Comparison of ENCODE assay signal across 1 cellular context in the genomic region with DNA sequence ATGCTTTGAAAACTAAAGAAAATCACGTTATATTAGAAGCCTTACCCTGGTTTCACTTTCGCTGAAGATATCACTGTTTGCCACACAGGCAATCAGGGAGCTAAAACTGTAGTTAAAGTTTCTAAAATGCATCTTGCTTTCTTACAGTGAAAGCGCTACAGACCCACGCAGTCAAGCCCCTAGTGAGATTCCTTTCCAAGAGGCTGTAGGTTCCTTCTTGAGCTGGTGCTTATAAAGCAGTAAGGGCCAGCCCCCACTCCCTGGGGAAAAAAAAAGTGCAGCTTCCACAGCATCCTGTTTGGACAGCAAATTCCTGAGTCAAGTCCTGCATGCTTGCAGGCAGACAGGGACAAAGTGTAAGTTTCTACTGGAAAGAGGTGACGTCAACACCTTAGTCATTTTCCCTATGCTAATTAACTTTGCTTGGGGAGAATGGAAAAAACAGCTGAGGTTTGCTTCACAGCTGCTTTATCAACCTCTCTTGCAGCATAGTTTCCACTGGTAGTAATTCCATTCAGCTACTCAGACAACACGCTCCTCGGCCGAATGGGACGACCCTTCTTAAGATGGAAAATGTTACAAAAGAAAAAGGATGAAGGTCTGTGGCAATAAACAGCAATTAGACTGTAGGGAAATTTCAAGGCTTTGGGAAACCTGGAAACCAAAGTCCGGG.
TF ChIP-seq lines count a peak whose summit lies in the region.

No MANE protein-coding gene starts in this region.

TF ChIP-seq in HepG2, 621 proteins besides CTCF, POLR2A, EP300 and RAD21 (continued from another document and continues in another):
- TF ChIP-seq, protein P1, sequence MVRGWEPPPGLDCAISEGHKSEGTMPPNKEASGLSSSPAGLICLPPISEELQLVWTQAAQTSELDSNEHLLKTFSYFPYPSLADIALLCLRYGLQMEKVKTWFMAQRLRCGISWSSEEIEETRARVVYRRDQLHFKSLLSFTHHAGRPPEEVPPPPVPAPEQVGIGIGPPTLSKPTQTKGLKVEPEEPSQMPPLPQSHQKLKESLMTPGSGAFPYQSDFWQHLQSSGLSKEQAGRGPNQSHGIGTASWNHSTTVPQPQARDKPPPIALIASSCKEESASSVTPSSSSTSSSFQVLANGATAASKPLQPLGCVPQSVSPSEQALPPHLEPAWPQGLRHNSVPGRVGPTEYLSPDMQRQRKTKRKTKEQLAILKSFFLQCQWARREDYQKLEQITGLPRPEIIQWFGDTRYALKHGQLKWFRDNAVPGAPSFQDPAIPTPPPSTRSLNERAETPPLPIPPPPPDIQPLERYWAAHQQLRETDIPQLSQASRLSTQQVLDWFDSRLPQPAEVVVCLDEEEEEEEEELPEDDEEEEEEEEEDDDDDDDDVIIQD (CRISPR knock-in tag; IDR thresholded peaks at IDR 0.05; ENCODE audit: low read depth): peak; percentile 51; the same call in 1 of the 2 replicates
- TF ChIP-seq, protein P2, sequence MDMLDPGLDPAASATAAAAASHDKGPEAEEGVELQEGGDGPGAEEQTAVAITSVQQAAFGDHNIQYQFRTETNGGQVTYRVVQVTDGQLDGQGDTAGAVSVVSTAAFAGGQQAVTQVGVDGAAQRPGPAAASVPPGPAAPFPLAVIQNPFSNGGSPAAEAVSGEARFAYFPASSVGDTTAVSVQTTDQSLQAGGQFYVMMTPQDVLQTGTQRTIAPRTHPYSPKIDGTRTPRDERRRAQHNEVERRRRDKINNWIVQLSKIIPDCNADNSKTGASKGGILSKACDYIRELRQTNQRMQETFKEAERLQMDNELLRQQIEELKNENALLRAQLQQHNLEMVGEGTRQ (IDR thresholded peaks at IDR 0.05; ENCODE audit: low read depth, low read length): no peak
- TF ChIP-seq, protein P2 (CRISPR knock-in tag; IDR thresholded peaks at IDR 0.05; ENCODE audit: borderline replicate concordance): no peak
- TF ChIP-seq REPIN1 (CRISPR knock-in tag; IDR thresholded peaks at IDR 0.05; ENCODE audit: borderline replicate concordance, low read depth): peak; percentile 26; the same call in 1 of the 2 replicates
- TF ChIP-seq HMG20A (CRISPR knock-in tag; IDR thresholded peaks at IDR 0.05; ENCODE audit: borderline replicate concordance): peak; percentile 33; the same call in 1 of the 2 replicates
- TF ChIP-seq MBD4 (IDR thresholded peaks at IDR 0.05; ENCODE audit: borderline replicate concordance, low read length): no peak
- TF ChIP-seq FOSL1 (CRISPR knock-in tag; IDR thresholded peaks at IDR 0.05; ENCODE audit: borderline replicate concordance): no peak
- TF ChIP-seq HNF4G (IDR thresholded peaks at IDR 0.05; ENCODE audit: borderline replicate concordance, low read depth, low read length): peak; percentile 66; the same call in 1 of the 2 replicates
- TF ChIP-seq HNF4G (CRISPR knock-in tag; IDR thresholded peaks at IDR 0.05; ENCODE audit: borderline replicate concordance, low read depth): peak; percentile 74; the same call in 1 of the 2 replicates
- TF ChIP-seq KLF9 (CRISPR knock-in tag; IDR thresholded peaks at IDR 0.05; ENCODE audit: low read depth): 0 out of 2 replicates have a peak, but pooled peaks have one; percentile 24
- no peak for TF ChIP-seq RAD51 (IDR thresholded peaks at IDR 0.05; ENCODE audit: borderline replicate concordance)
- peak; percentile 86 for TF ChIP-seq FOSL2 (CRISPR knock-in tag; IDR thresholded peaks at IDR 0.05)
- TF ChIP-seq, protein P3, sequence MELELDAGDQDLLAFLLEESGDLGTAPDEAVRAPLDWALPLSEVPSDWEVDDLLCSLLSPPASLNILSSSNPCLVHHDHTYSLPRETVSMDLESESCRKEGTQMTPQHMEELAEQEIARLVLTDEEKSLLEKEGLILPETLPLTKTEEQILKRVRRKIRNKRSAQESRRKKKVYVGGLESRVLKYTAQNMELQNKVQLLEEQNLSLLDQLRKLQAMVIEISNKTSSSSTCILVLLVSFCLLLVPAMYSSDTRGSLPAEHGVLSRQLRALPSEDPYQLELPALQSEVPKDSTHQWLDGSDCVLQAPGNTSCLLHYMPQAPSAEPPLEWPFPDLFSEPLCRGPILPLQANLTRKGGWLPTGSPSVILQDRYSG (CRISPR knock-in tag; IDR thresholded peaks at IDR 0.05): no peak
- peak; percentile 51; the same call in 1 of the 2 replicates for TF ChIP-seq KDM5A (IDR thresholded peaks at IDR 0.05; ENCODE audit: borderline replicate concordance, low read length)
- TF ChIP-seq TARDBP (CRISPR knock-in tag; IDR thresholded peaks at IDR 0.05): peak; percentile 75; the same call in 1 of the 2 replicates
- no peak for TF ChIP-seq ZNF451 (CRISPR knock-in tag; IDR thresholded peaks at IDR 0.05)
- TF ChIP-seq ZNF354B (CRISPR knock-in tag; IDR thresholded peaks at IDR 0.05): no peak
- TF ChIP-seq, protein P4, sequence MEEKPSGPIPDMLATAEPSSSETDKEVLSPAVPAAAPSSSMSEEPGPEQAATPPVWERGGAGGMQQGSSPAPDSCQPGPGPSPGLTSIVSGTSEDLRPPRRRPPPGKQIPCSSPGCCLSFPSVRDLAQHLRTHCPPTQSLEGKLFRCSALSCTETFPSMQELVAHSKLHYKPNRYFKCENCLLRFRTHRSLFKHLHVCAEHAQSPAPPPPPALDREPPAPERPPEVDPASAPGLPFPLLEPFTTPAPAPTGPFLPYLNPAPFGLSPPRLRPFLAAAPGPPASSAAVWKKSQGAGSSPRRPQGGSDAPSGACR (CRISPR knock-in tag; IDR thresholded peaks at IDR 0.05): no peak; the same call in 1 of the 2 replicates
- TF ChIP-seq MIXL1 (CRISPR knock-in tag; IDR thresholded peaks at IDR 0.05): peak; percentile 58
- TF ChIP-seq, protein P5, sequence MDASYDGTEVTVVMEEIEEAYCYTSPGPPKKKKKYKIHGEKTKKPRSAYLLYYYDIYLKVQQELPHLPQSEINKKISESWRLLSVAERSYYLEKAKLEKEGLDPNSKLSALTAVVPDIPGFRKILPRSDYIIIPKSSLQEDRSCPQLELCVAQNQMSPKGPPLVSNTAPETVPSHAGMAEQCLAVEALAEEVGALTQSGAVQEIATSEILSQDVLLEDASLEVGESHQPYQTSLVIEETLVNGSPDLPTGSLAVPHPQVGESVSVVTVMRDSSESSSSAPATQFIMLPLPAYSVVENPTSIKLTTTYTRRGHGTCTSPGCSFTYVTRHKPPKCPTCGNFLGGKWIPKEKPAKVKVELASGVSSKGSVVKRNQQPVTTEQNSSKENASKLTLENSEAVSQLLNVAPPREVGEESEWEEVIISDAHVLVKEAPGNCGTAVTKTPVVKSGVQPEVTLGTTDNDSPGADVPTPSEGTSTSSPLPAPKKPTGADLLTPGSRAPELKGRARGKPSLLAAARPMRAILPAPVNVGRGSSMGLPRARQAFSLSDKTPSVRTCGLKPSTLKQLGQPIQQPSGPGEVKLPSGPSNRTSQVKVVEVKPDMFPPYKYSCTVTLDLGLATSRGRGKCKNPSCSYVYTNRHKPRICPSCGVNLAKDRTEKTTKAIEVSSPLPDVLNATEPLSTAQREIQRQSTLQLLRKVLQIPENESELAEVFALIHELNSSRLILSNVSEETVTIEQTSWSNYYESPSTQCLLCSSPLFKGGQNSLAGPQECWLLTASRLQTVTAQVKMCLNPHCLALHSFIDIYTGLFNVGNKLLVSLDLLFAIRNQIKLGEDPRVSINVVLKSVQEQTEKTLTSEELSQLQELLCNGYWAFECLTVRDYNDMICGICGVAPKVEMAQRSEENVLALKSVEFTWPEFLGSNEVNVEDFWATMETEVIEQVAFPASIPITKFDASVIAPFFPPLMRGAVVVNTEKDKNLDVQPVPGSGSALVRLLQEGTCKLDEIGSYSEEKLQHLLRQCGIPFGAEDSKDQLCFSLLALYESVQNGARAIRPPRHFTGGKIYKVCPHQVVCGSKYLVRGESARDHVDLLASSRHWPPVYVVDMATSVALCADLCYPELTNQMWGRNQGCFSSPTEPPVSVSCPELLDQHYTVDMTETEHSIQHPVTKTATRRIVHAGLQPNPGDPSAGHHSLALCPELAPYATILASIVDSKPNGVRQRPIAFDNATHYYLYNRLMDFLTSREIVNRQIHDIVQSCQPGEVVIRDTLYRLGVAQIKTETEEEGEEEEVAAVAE (CRISPR knock-in tag; IDR thresholded peaks at IDR 0.05; ENCODE audit: borderline replicate concordance): no peak; the same call in 1 of the 2 replicates
- no peak for TF ChIP-seq SUZ12 (IDR thresholded peaks at IDR 0.05; ENCODE audit: low read depth, low read length)
- no peak for TF ChIP-seq ZNF567 (CRISPR knock-in tag; IDR thresholded peaks at IDR 0.05; ENCODE audit: borderline replicate concordance)
- TF ChIP-seq RFX5 (IDR thresholded peaks at IDR 0.05; ENCODE audit: low read depth, low read length): 0 out of 2 replicates have a peak, but pooled peaks have one; percentile 14
- TF ChIP-seq ZFP36 (IDR thresholded peaks at IDR 0.05; ENCODE audit: borderline replicate concordance, low read depth, low read length, partially characterized antibody): no peak
- peak; percentile 89 for TF ChIP-seq HNF4A (CRISPR knock-in tag; IDR thresholded peaks at IDR 0.05)
- TF ChIP-seq NCOA5 (CRISPR knock-in tag; IDR thresholded peaks at IDR 0.05): no peak
- peak; percentile 83 for TF ChIP-seq POLR2AphosphoS5 (IDR thresholded peaks at IDR 0.05; ENCODE audit: low read depth, low read length)
- peak; percentile 53; the same call in 1 of the 2 replicates for TF ChIP-seq ZNF205 (CRISPR knock-in tag; IDR thresholded peaks at IDR 0.05)
- TF ChIP-seq, protein P6, sequence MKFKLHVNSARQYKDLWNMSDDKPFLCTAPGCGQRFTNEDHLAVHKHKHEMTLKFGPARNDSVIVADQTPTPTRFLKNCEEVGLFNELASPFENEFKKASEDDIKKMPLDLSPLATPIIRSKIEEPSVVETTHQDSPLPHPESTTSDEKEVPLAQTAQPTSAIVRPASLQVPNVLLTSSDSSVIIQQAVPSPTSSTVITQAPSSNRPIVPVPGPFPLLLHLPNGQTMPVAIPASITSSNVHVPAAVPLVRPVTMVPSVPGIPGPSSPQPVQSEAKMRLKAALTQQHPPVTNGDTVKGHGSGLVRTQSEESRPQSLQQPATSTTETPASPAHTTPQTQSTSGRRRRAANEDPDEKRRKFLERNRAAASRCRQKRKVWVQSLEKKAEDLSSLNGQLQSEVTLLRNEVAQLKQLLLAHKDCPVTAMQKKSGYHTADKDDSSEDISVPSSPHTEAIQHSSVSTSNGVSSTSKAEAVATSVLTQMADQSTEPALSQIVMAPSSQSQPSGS (CRISPR knock-in tag; IDR thresholded peaks at IDR 0.05): peak; percentile 99
- peak; percentile 67; the same call in 1 of the 2 replicates for TF ChIP-seq PHF21A (CRISPR knock-in tag; IDR thresholded peaks at IDR 0.05)
- TF ChIP-seq, protein P7, sequence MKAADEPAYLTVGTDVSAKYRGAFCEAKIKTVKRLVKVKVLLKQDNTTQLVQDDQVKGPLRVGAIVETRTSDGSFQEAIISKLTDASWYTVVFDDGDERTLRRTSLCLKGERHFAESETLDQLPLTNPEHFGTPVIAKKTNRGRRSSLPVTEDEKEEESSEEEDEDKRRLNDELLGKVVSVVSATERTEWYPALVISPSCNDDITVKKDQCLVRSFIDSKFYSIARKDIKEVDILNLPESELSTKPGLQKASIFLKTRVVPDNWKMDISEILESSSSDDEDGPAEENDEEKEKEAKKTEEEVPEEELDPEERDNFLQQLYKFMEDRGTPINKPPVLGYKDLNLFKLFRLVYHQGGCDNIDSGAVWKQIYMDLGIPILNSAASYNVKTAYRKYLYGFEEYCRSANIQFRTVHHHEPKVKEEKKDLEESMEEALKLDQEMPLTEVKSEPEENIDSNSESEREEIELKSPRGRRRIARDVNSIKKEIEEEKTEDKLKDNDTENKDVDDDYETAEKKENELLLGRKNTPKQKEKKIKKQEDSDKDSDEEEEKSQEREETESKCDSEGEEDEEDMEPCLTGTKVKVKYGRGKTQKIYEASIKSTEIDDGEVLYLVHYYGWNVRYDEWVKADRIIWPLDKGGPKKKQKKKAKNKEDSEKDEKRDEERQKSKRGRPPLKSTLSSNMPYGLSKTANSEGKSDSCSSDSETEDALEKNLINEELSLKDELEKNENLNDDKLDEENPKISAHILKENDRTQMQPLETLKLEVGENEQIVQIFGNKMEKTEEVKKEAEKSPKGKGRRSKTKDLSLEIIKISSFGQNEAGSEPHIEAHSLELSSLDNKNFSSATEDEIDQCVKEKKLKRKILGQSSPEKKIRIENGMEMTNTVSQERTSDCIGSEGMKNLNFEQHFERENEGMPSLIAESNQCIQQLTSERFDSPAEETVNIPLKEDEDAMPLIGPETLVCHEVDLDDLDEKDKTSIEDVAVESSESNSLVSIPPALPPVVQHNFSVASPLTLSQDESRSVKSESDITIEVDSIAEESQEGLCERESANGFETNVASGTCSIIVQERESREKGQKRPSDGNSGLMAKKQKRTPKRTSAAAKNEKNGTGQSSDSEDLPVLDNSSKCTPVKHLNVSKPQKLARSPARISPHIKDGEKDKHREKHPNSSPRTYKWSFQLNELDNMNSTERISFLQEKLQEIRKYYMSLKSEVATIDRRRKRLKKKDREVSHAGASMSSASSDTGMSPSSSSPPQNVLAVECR (CRISPR knock-in tag; IDR thresholded peaks at IDR 0.05; ENCODE audit: borderline replicate concordance): peak; percentile 51; the same call in 1 of the 2 replicates
- peak; percentile 68 for TF ChIP-seq KAT8 (CRISPR knock-in tag; IDR thresholded peaks at IDR 0.05)
- no peak for TF ChIP-seq ZSCAN20 (CRISPR knock-in tag; IDR thresholded peaks at IDR 0.05; ENCODE audit: borderline replicate concordance)
- peak; percentile 98 for TF ChIP-seq ATF7 (IDR thresholded peaks at IDR 0.05)
- peak; percentile 97 for TF ChIP-seq ATF7 (CRISPR knock-in tag; IDR thresholded peaks at IDR 0.05)
- TF ChIP-seq DMAP1 (CRISPR knock-in tag; IDR thresholded peaks at IDR 0.05): peak; percentile 65; the same call in 1 of the 2 replicates
- TF ChIP-seq, protein P8, sequence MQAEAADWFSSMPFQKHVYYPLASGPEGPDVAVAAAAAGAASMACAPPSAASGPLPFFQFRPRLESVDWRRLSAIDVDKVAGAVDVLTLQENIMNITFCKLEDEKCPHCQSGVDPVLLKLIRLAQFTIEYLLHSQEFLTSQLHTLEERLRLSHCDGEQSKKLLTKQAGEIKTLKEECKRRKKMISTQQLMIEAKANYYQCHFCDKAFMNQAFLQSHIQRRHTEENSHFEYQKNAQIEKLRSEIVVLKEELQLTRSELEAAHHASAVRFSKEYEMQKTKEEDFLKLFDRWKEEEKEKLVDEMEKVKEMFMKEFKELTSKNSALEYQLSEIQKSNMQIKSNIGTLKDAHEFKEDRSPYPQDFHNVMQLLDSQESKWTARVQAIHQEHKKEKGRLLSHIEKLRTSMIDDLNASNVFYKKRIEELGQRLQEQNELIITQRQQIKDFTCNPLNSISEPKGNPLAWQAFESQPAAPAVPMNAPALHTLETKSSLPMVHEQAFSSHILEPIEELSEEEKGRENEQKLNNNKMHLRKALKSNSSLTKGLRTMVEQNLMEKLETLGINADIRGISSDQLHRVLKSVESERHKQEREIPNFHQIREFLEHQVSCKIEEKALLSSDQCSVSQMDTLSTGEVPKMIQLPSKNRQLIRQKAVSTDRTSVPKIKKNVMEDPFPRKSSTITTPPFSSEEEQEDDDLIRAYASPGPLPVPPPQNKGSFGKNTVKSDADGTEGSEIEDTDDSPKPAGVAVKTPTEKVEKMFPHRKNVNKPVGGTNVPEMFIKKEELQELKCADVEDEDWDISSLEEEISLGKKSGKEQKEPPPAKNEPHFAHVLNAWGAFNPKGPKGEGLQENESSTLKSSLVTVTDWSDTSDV (CRISPR knock-in tag; IDR thresholded peaks at IDR 0.05): no peak
- 0 out of 2 replicates have a peak, but pooled peaks have one; percentile 20 for TF ChIP-seq NFYB (CRISPR knock-in tag; IDR thresholded peaks at IDR 0.05)
- TF ChIP-seq GTF3A (CRISPR knock-in tag; conservative IDR thresholded peaks at IDR 0.05): no peak
- peak; percentile 66 for TF ChIP-seq NR2F6 (IDR thresholded peaks at IDR 0.05)
- TF ChIP-seq NR2F6 (CRISPR knock-in tag; IDR thresholded peaks at IDR 0.05): peak; percentile 60; the same call in 1 of the 2 replicates
